Comparison of ENCODE assay signal across 14 cellular contexts in genomic region chr12:89999699-90000505, GRCh38.
DNase-seq lines count a peak whose midpoint lies in the region; ATAC-seq, FAIRE-seq and TF ChIP-seq lines count a peak whose summit lies in the region.
"Had no signal": no experiment of that assay in that cellular context is flagged by ENCODE, and none has a peak within 500 bp of the region (broad histone marks: within the 10 kb centered on the region; RNA-seq: fewer than 3 reads in every experiment).

No MANE protein-coding gene starts in this region.

- H3K4me1 ChIP-seq in GM12878 (ENCODE audit: control insufficient read depth, insufficient read depth, low read length) (peaks cover 5% of the 10 kb centered on the region; the same call in 1 of the 2 replicates), Caco-2 (peaks cover 4% of the 10 kb centered on the region)
- H3K4me1 ChIP-seq: stomach had no signal

- H2AFZ ChIP-seq in GM12878 (ENCODE audit: control insufficient read depth, low read depth, low read length) = peak overlapping the region; percentile 26; the same call in 1 of the 2 replicates

- DNase-seq in GM12878 (ENCODE audit: low read depth, low spot score) (no peak), non-pigmented ciliary epithelial cell (ENCODE audit: low read depth) (peak; percentile 67), Caco-2 (no peak), NCI-H2196 (lab: John Stamatoyannopoulos, UW; ENCODE audit: unreplicated experiment) (no peak), Calu3 (no peak)
- DNase-seq: activated B cell treated with CpG ODN at 0.5 μM for 24 hours; NCI-H526; SHP77 treated with DMSO at 0.1 percent for 48 hours; stimulated activated CD4-positive, alpha-beta T cell treated with anti-CD3 and anti-CD28 coated beads, Interleukin-4, amount 100 ng/mL, for 4 hours; stomach had no signal

- RAD21 ChIA-PET in GM12878 (lab: Charles Lee; ENCODE audit: unreplicated experiment) = no interaction called here

- H3K27me3 Mint-ChIP-seq in Caco-2 (ENCODE audit: insufficient read depth, unreplicated experiment) = no peaks in the 10 kb centered on the region
- H3K27me3 Mint-ChIP-seq in Calu3 (ENCODE audit: unreplicated experiment) = no peaks in the 10 kb centered on the region
- H3K27me3 Mint-ChIP-seq: activated B cell treated with CpG ODN at 0.5 μM for 24 hours had no signal

- CTCF ChIA-PET in GM12878 (lab: Yijun Ruan, JAX) = no interaction called here
- CTCF ChIA-PET in Caco-2 (lab: Charles Lee) = no interaction called here
- CTCF ChIA-PET in Calu3 (lab: Charles Lee) = no interaction called here

- no peak for TF ChIP-seq EP300 in GM12878 (IDR thresholded peaks at IDR 0.05; ENCODE audit: borderline replicate concordance in 1 of 2, control insufficient read depth in 1 of 2, low read depth in 2 of 2, low read length in 2 of 2)

- no peak for TF ChIP-seq CTCF in GM12878 (IDR thresholded peaks at IDR 0.05 in 2 of 3, conservative IDR thresholded peaks at IDR 0.05 in 1 of 3; ENCODE audit: control insufficient read depth in 2 of 3, extremely low read depth in 1 of 3, insufficient read depth in 1 of 3, low read depth in 3 of 3, low read length in 3 of 3)
- no peak for TF ChIP-seq CTCF in Caco-2 (IDR thresholded peaks at IDR 0.05; ENCODE audit: insufficient read depth in 1 of 2, low read depth in 1 of 2, low read length in 1 of 2, severe bottlenecking in 1 of 2, unreplicated experiment in 1 of 2)
- TF ChIP-seq CTCF in Calu3 (IDR thresholded peaks at IDR 0.05; ENCODE audit: unreplicated experiment) = no peak

- 14% methylated on average over 2 of the region's 2 CpGs for WGBS in GM12878 (ENCODE audit: insufficient coverage, insufficient replicate concordance, low lambda C conversion rate, missing lambda C conversion rate)

- no peaks in the 10 kb centered on the region for H3K79me2 ChIP-seq in GM12878 (ENCODE audit: control insufficient read depth, insufficient read depth, low read length)

- POLR2A ChIA-PET in GM12878 (lab: Charles Lee) (no interaction called here), Caco-2 (lab: Charles Lee) (no interaction called here)

- in situ Hi-C loops in GM12878 (cut with MboI) = no loop called here

- H3K9me3 Mint-ChIP-seq in Caco-2 (ENCODE audit: unreplicated experiment) (no peaks in the 10 kb centered on the region), Calu3 (ENCODE audit: low read depth, unreplicated experiment) (no peaks in the 10 kb centered on the region)

- no peaks in the 10 kb centered on the region for H3K36me3 Mint-ChIP-seq in Caco-2 (ENCODE audit: insufficient read depth, unreplicated experiment)
- H3K36me3 Mint-ChIP-seq in Calu3 (ENCODE audit: insufficient read depth, unreplicated experiment) = no peaks in the 10 kb centered on the region

- BruUV-seq in GM12878 (replicated peaks; lab: Mats Ljungman, UMichigan) (no TSS peak), Caco-2 (replicated peaks; lab: Mats Ljungman, UMichigan) (no TSS peak), Calu3 (replicated peaks; lab: Mats Ljungman, UMichigan) (no TSS peak)

- no peaks in the 10 kb centered on the region; the same call in 2 of the 3 replicates for H3K9me3 ChIP-seq in GM12878 (replicated peaks; ENCODE audit: control insufficient read depth, insufficient read depth, low read length)
- H3K9me3 ChIP-seq in Caco-2 = no peaks in the 10 kb centered on the region
- H3K9me3 ChIP-seq: stomach had no signal

- no peak overlapping the region for H3K4me3 Mint-ChIP-seq in Caco-2 (ENCODE audit: unreplicated experiment)
- H3K4me3 Mint-ChIP-seq in Calu3 (ENCODE audit: low read depth, unreplicated experiment) = no peak overlapping the region
- H3K4me3 Mint-ChIP-seq: activated B cell treated with CpG ODN at 0.5 μM for 24 hours had no signal

- no peaks in the 10 kb centered on the region for H3K36me3 ChIP-seq in GM12878 (ENCODE audit: control insufficient read depth in 2 of 2, insufficient read depth in 2 of 2, low read length in 1 of 2)
- no peaks in the 10 kb centered on the region for H3K36me3 ChIP-seq in Caco-2 (ENCODE audit: control insufficient read depth, insufficient read depth, low read length)
- H3K36me3 ChIP-seq: stomach had no signal

- ATAC-seq in GM18498 (IDR thresholded peaks at IDR 0.05; ENCODE audit: unreplicated experiment) = peak; percentile 46
- ATAC-seq in HG02798 (IDR thresholded peaks at IDR 0.05; ENCODE audit: poor library complexity, unreplicated experiment) = peak; percentile 68
- ATAC-seq in GM12878 = peak; percentile 65
- ATAC-seq in GM21381 (IDR thresholded peaks at IDR 0.05; ENCODE audit: unreplicated experiment) = no peak

- H3K4me3 ChIP-seq in GM12878 = no peak overlapping the region
- H3K4me3 ChIP-seq in Caco-2 (ENCODE audit: low read depth, low read length) = no peak overlapping the region
- H3K4me3 ChIP-seq: stomach had no signal

- H3K9ac ChIP-seq in GM12878 (ENCODE audit: control insufficient read depth, insufficient read depth, low read length) = no peak overlapping the region

- H3K4me1 Mint-ChIP-seq in Caco-2 (ENCODE audit: low read depth, unreplicated experiment) = peaks cover 7% of the 10 kb centered on the region
- H3K4me1 Mint-ChIP-seq in Calu3 (ENCODE audit: low read depth, unreplicated experiment) = no peaks in the 10 kb centered on the region

- no peak for TF ChIP-seq POLR2A in GM12878 (IDR thresholded peaks at IDR 0.05; ENCODE audit: low read depth, low read length)

- intact Hi-C loops in GM12878 (cut with micrococcal nuclease; ENCODE audit: unreplicated experiment) = no loop called here
- intact Hi-C loops in Caco-2 (cut with micrococcal nuclease; ENCODE audit: unreplicated experiment) = no loop called here
- intact Hi-C loops in Calu3 (cut with micrococcal nuclease; ENCODE audit: unreplicated experiment) = no loop called here

- H3K27ac Mint-ChIP-seq in Caco-2 (ENCODE audit: unreplicated experiment) (no peak overlapping the region), Calu3 (ENCODE audit: unreplicated experiment) (no peak overlapping the region)
- H3K27ac Mint-ChIP-seq: activated B cell treated with CpG ODN at 0.5 μM for 24 hours had no signal

- no peak for TF ChIP-seq RAD21 in GM12878 (IDR thresholded peaks at IDR 0.05; ENCODE audit: insufficient read depth, low read depth, low read length)

- H3K4me2 ChIP-seq in GM12878 (ENCODE audit: control insufficient read depth, insufficient read depth) = no peak overlapping the region

- FAIRE-seq in GM12878 (lab: Jason Lieb, UNC) = no peak

- SMC1A ChIA-PET in GM12878 (lab: Charles Lee; ENCODE audit: uncharacterized antibody, unreplicated experiment) = interaction anchor here (0.8 to 5.1 kb wide), 7 partner anchors 14 to 456 kb away, joined by 3 to 18 read pairs (median 4); no protein-coding TSS in a partner anchor

- H3K27ac ChIP-seq in GM12878 (ENCODE audit: control insufficient read depth, insufficient read depth) = no peak overlapping the region
- H3K27ac ChIP-seq: HL-60, stomach had no signal

- H3K27me3 ChIP-seq in GM12878 (replicated peaks in 1 of 2; ENCODE audit: control insufficient read depth in 2 of 2, insufficient read depth in 2 of 2, low read length in 1 of 2) (no peaks in the 10 kb centered on the region), Caco-2 (replicated peaks; ENCODE audit: control insufficient read depth, insufficient read depth, low read length) (no peaks in the 10 kb centered on the region)
- H3K27me3 ChIP-seq: stomach had no signal

- no peaks in the 10 kb centered on the region for H4K20me1 ChIP-seq in GM12878 (ENCODE audit: control insufficient read depth, insufficient read depth)

TF ChIP-seq in GM12878, 131 proteins besides CTCF, POLR2A, EP300 and RAD21:
- TF ChIP-seq SP1 (IDR thresholded peaks at IDR 0.05; ENCODE audit: low read depth, low read length) = no peak
- peak; percentile 9; the same call in 1 of the 2 replicates for TF ChIP-seq BCL11A (IDR thresholded peaks at IDR 0.05; ENCODE audit: low read depth, low read length)
- TF ChIP-seq TCF12 (IDR thresholded peaks at IDR 0.05; ENCODE audit: low read depth, low read length) = 0 out of 2 replicates have a peak, but pooled peaks have one; percentile 9
